In genomic region chr5:110248921-110249320, GRCh38 we compare ENCODE assay signal across 3 cellular contexts.
A peak's percentile ranks its signal among the peaks of the same experiment; 100 is the strongest.
TF ChIP-seq lines count a peak whose summit lies in the region.

No MANE protein-coding gene starts in this region.

TF ChIP-seq in HepG2, 621 proteins besides CTCF, POLR2A, EP300 and RAD21:
- TF ChIP-seq ATRX (CRISPR knock-in tag; IDR thresholded peaks at IDR 0.05; ENCODE audit: borderline replicate concordance) (no peak), CREB1 (IDR thresholded peaks at IDR 0.05) (0 out of 2 replicates have a peak, but pooled peaks have one; percentile 13), CREB1 (CRISPR knock-in tag; IDR thresholded peaks at IDR 0.05) (no peak), RAD51 (IDR thresholded peaks at IDR 0.05; ENCODE audit: borderline replicate concordance) (peak; percentile 73), ZNF576 (CRISPR knock-in tag; IDR thresholded peaks at IDR 0.05) (no peak), HOXA7 (CRISPR knock-in tag; IDR thresholded peaks at IDR 0.05) (no peak), ZNF350 (CRISPR knock-in tag; IDR thresholded peaks at IDR 0.05; ENCODE audit: borderline replicate concordance, low read depth) (no peak), ZFP36L1 (CRISPR knock-in tag; IDR thresholded peaks at IDR 0.05) (no peak)
TF ChIP-seq in HepG2: peak in this region for 2.

TF ChIP-seq in GM12878, 131 proteins besides CTCF, POLR2A, EP300 and RAD21:
- TF ChIP-seq RAD51 (IDR thresholded peaks at IDR 0.05) (peak; percentile 55; the same call in 1 of the 2 replicates), ETV6 (conservative IDR thresholded peaks at IDR 0.05 in 1 of 2, IDR thresholded peaks at IDR 0.05 in 1 of 2; ENCODE audit: borderline replicate concordance in 1 of 2, low read depth in 1 of 2) (no peak)

TF ChIP-seq in K562, 482 proteins besides CTCF, POLR2A, EP300 and RAD21:
- TF ChIP-seq STAT5A (IDR thresholded peaks at IDR 0.05; ENCODE audit: borderline replicate concordance, low read length), result no peak
- TF ChIP-seq TFE3 (CRISPR knock-in tag; IDR thresholded peaks at IDR 0.05), result peak; percentile 90
